ENCODE assay signal across 28 cellular contexts in genomic region chr18:24249716-24250115, GRCh38.
DNase-seq lines count a peak whose midpoint lies in the region; ATAC-seq, FAIRE-seq and TF ChIP-seq lines count a peak whose summit lies in the region.
"Had no signal": no experiment of that assay in that cellular context is flagged by ENCODE, and none has a peak within 500 bp of the region (broad histone marks: within the 10 kb centered on the region; RNA-seq: fewer than 3 reads in every experiment).

No MANE protein-coding gene starts in this region.

- TF ChIP-seq POLR2A in H1 (IDR thresholded peaks at IDR 0.05; ENCODE audit: control extremely low read depth in 1 of 2, low read depth in 2 of 2, low read length in 2 of 2) (no peak), gastrocnemius medialis (IDR thresholded peaks at IDR 0.05) (no peak)

- H2BK120ac ChIP-seq in H1 (replicated peaks; ENCODE audit: low read depth, low read length) = no peak overlapping the region
- H2BK120ac ChIP-seq in trophoblast cell (ENCODE audit: insufficient read depth, low read length, poor library complexity) = no peak overlapping the region

- no peak overlapping the region for H3K9ac ChIP-seq in H1 (replicated peaks in 1 of 4; ENCODE audit: extremely low read depth in 1 of 4, low read depth in 3 of 4, low read length in 3 of 4)
- H3K9ac ChIP-seq in trophoblast cell (ENCODE audit: low read length) = no peak overlapping the region
- no peak overlapping the region for H3K9ac ChIP-seq in kidney (ENCODE audit: low read length in 2 of 2)
- H3K9ac ChIP-seq: BLaER1 had no signal

- no peak overlapping the region for H2BK20ac ChIP-seq in H1 (ENCODE audit: low read length)

- no peak for DNase-seq in H1 (ENCODE audit: low read depth in 1 of 2, low spot score in 2 of 2)
- DNase-seq in left lobe of liver (ENCODE audit: low spot score) = no peak
- no peak for DNase-seq in trophoblast cell
- peak; percentile 34 to 59 for DNase-seq in gastrocnemius medialis
- no peak for DNase-seq in kidney
- DNase-seq in NCI-H510A (lab: John Stamatoyannopoulos, UW) = no peak
- DNase-seq: 8988T; ACHN; BE2C; C1 segment of cervical spinal cord; CD4-positive, alpha-beta memory T cell; CD4-positive, CD25-positive, alpha-beta regulatory T cell; CD8-positive, alpha-beta memory T cell; COR-L47; DMS 273 treated with DMSO at 0.1 percent for 48 hours; DMS153; DMS53; DMS79; DND-41; EL; GDM1 had no signal

- no peak for TF ChIP-seq EP300 in H1 (IDR thresholded peaks at IDR 0.05; ENCODE audit: borderline replicate concordance in 1 of 2, low read depth in 2 of 2, low read length in 2 of 2)

- H2BK12ac ChIP-seq in H1 (ENCODE audit: low read depth, low read length) (no peak overlapping the region), trophoblast cell (ENCODE audit: low read length) (no peak overlapping the region)

- H4K12ac ChIP-seq in trophoblast cell (ENCODE audit: low read depth, low read length) = no peak overlapping the region

- H4K8ac ChIP-seq in H1 (ENCODE audit: extremely low read depth, insufficient read depth, low read length) (no peak overlapping the region), trophoblast cell (ENCODE audit: low read depth, low read length) (no peak overlapping the region)

- H2AFZ ChIP-seq in H1 (ENCODE audit: low read length) = no peak overlapping the region
- no peak overlapping the region for H2AFZ ChIP-seq in trophoblast cell (ENCODE audit: insufficient read depth, low read length, poor library complexity)

- FAIRE-seq in H1 (lab: Jason Lieb, UNC) (no peak), kidney (lab: Jason Lieb, UNC) (no peak)
- FAIRE-seq: A204.1, GM12878, GM12892, GM18507, GM19239 had no signal

- no peak overlapping the region for H3K56ac ChIP-seq in H1 (replicated peaks; ENCODE audit: insufficient read length, low read depth, low read length)

- POLR2A ChIA-PET in H1 (lab: Charles Lee; ENCODE audit: partially characterized antibody) = no interaction called here

- peaks cover 2 to 66% of the 10 kb centered on the region in 2 experiments; a peak in 3 of 4 replicates for H3K79me2 ChIP-seq in H1 (ENCODE audit: control insufficient read depth in 1 of 2, insufficient read depth in 2 of 2, low read length in 2 of 2)
- H3K79me2 ChIP-seq in trophoblast cell (ENCODE audit: control insufficient read depth, insufficient read depth, low read length, poor library complexity) = no peaks in the 10 kb centered on the region

- H3K27me3 ChIP-seq in H1 (replicated peaks in 1 of 4; ENCODE audit: control insufficient read depth in 3 of 4, extremely low read depth in 1 of 4, insufficient read depth in 3 of 4, low read length in 3 of 4) (no peaks in the 10 kb centered on the region), trophoblast cell (ENCODE audit: insufficient read depth, low read length) (no peaks in the 10 kb centered on the region), gastrocnemius medialis (no peaks in the 10 kb centered on the region)
- H3K27me3 ChIP-seq: BE2C, BLaER1 had no signal

- H3K4me1 ChIP-seq in H1 (replicated peaks in 1 of 4; ENCODE audit: control insufficient read depth in 3 of 4, insufficient read depth in 4 of 4, low read length in 3 of 4) = peaks cover 0 to 13% (median 5%) of the 10 kb centered on the region in 4 experiments; a peak in 5 of 7 replicates
- peaks cover 6% of the 10 kb centered on the region in 2 experiments for H3K4me1 ChIP-seq in trophoblast cell (ENCODE audit: control insufficient read depth in 1 of 2, insufficient read depth in 2 of 2, low read length in 2 of 2)
- H3K4me1 ChIP-seq in gastrocnemius medialis = peaks cover 57% of the 10 kb centered on the region in 2 donors
- H3K4me1 ChIP-seq in kidney (ENCODE audit: control insufficient read depth in 1 of 2, insufficient read depth in 1 of 2, low read depth in 1 of 2, low read length in 2 of 2) = peaks cover 0 to 2% of the 10 kb centered on the region in 2 donors
- H3K4me1 ChIP-seq: BE2C, BLaER1 had no signal

- no peaks in the 10 kb centered on the region; a peak in 1 of 8 replicates for H3K36me3 ChIP-seq in H1 (ENCODE audit: control insufficient read depth in 2 of 4, insufficient read depth in 4 of 4, low read length in 3 of 4)
- no peaks in the 10 kb centered on the region for H3K36me3 ChIP-seq in trophoblast cell (ENCODE audit: control insufficient read depth in 1 of 2, insufficient read depth in 2 of 2, low read length in 2 of 2)
- H3K36me3 ChIP-seq in gastrocnemius medialis = no peaks in the 10 kb centered on the region
- H3K36me3 ChIP-seq in kidney (ENCODE audit: control insufficient read depth in 1 of 2, insufficient read depth in 2 of 2, low read length in 2 of 2) = no peaks in the 10 kb centered on the region
- H3K36me3 ChIP-seq: BE2C had no signal

- peak overlapping the region; percentile 19 for H4K91ac ChIP-seq in H1 (replicated peaks; ENCODE audit: insufficient read length, low read length)
- no peak overlapping the region for H4K91ac ChIP-seq in trophoblast cell (ENCODE audit: low read depth, low read length)

- no peaks in the 10 kb centered on the region for H4K20me1 ChIP-seq in H1 (replicated peaks in 1 of 2; ENCODE audit: control insufficient read depth in 1 of 2, insufficient read depth in 2 of 2, low read length in 2 of 2)
- H4K20me1 ChIP-seq: BLaER1 had no signal

- H2BK15ac ChIP-seq in H1 (ENCODE audit: low read length) = no peak overlapping the region

- no peak for TF ChIP-seq RAD21 in H1 (IDR thresholded peaks at IDR 0.05 in 1 of 2, conservative IDR thresholded peaks at IDR 0.05 in 1 of 2; ENCODE audit: low read depth in 2 of 2, low read length in 2 of 2)

- H3K18ac ChIP-seq in H1 (ENCODE audit: extremely low read depth, low read length) (no peak overlapping the region), trophoblast cell (ENCODE audit: low read length) (peak overlapping the region; percentile 23)

- WGBS in H1 (ENCODE audit: extremely low coverage in 1 of 2, insufficient coverage in 1 of 2, insufficient read length in 1 of 2, insufficient replicate concordance in 2 of 2, low coverage in 1 of 2, low lambda C conversion rate in 2 of 2, missing lambda C conversion rate in 1 of 2), 2 experiments = 95% methylated on average over 6 of the region's 6 CpGs; no CpG with 5 or more reads in 1 of the 2 experiments
- WGBS in trophoblast cell (ENCODE audit: extremely low coverage, insufficient coverage, insufficient read length) = no CpG with 5 or more reads among the region's 6 CpGs

- no peak overlapping the region for H4K5ac ChIP-seq in H1 (ENCODE audit: insufficient read length, low read depth, low read length)

- H3K27ac ChIP-seq in H1 (ENCODE audit: low read depth, low read length) = no peak overlapping the region
- H3K27ac ChIP-seq in trophoblast cell (ENCODE audit: low read depth, low read length) = no peak overlapping the region
- peak overlapping the region in 2 of 4 donors; percentile 12 to 40 for H3K27ac ChIP-seq in gastrocnemius medialis
- H3K27ac ChIP-seq in kidney (ENCODE audit: low read depth in 2 of 2, low read length in 2 of 2) = peak overlapping the region in 1 of 2 donors; percentile 43
- H3K27ac ChIP-seq: BLaER1 had no signal

- H3K23me2 ChIP-seq in H1 (ENCODE audit: low read depth, low read length) = no peaks in the 10 kb centered on the region

- no peak overlapping the region for H3K14ac ChIP-seq in H1 (ENCODE audit: insufficient read length)
- peak overlapping the region; percentile 54 for H3K14ac ChIP-seq in trophoblast cell (ENCODE audit: low read length)

- peak overlapping the region; percentile 61; the same call in 1 of the 2 replicates for H2BK5ac ChIP-seq in H1 (ENCODE audit: low read depth, low read length)
- H2BK5ac ChIP-seq in trophoblast cell (ENCODE audit: low read depth, low read length, poor library complexity) = no peak overlapping the region

- intact Hi-C loops in gastrocnemius medialis (cut with DNase I; ENCODE audit: low total_unique reads) = no loop called here
- intact Hi-C loops in kidney (cut with DNase I) = no loop called here

- no peak overlapping the region for H3K4ac ChIP-seq in H1 (replicated peaks; ENCODE audit: insufficient read length, low read depth, low read length)
- H3K4ac ChIP-seq in trophoblast cell (ENCODE audit: low read depth, low read length) = peak overlapping the region; percentile 25

- ATAC-seq in left lobe of liver (peak; percentile 72), gastrocnemius medialis (peak; percentile 75 to 93), GM19035 (IDR thresholded peaks at IDR 0.05; ENCODE audit: unreplicated experiment) (no peak)
- ATAC-seq: GM12878 had no signal

- H3K4me3 ChIP-seq in H1 (ENCODE audit: extremely low read depth in 1 of 4, insufficient read depth in 2 of 4, low read depth in 3 of 4, low read length in 4 of 4) = no peak overlapping the region
- H3K4me3 ChIP-seq in trophoblast cell (ENCODE audit: low read depth, low read length) = no peak overlapping the region
- H3K4me3 ChIP-seq in gastrocnemius medialis = no peak overlapping the region
- H3K4me3 ChIP-seq in kidney (ENCODE audit: low read length in 2 of 2) = no peak overlapping the region
- H3K4me3 ChIP-seq: BLaER1, GM12878 had no signal

- CTCF ChIA-PET in H1 (lab: Charles Lee; ENCODE audit: partially characterized antibody) = no interaction called here

- no peak overlapping the region for H3K23ac ChIP-seq in H1 (ENCODE audit: insufficient read length)
- H3K23ac ChIP-seq in trophoblast cell (ENCODE audit: low read length) = no peak overlapping the region

- H3K4me2 ChIP-seq in H1 (ENCODE audit: insufficient read depth in 1 of 2, low read depth in 2 of 2, low read length in 2 of 2) (no peak overlapping the region), trophoblast cell (ENCODE audit: low read length) (no peak overlapping the region)
- H3K4me2 ChIP-seq: BLaER1 had no signal

- TF ChIP-seq CTCF in H1 (IDR thresholded peaks at IDR 0.05; ENCODE audit: control extremely low read depth in 1 of 3, insufficient read depth in 1 of 3, low read depth in 1 of 3, low read length in 3 of 3) (no peak), gastrocnemius medialis (IDR thresholded peaks at IDR 0.05 in 4 of 5, conservative IDR thresholded peaks at IDR 0.05 in 1 of 5) (no peak), kidney (IDR thresholded peaks at IDR 0.05; ENCODE audit: borderline replicate concordance, extremely low read depth, insufficient read depth) (no peak)

- H3K9me3 ChIP-seq in H1 (ENCODE audit: insufficient read depth in 2 of 2, low read depth in 1 of 2, low read length in 1 of 2) = no peaks in the 10 kb centered on the region
- H3K9me3 ChIP-seq in trophoblast cell (ENCODE audit: insufficient read depth, low read depth, low read length) = no peaks in the 10 kb centered on the region
- no peaks in the 10 kb centered on the region for H3K9me3 ChIP-seq in gastrocnemius medialis
- H3K9me3 ChIP-seq in kidney (ENCODE audit: control insufficient read depth in 1 of 2, low read length in 2 of 2) = no peaks in the 10 kb centered on the region
- H3K9me3 ChIP-seq: BE2C, BLaER1 had no signal

- in situ Hi-C loops in gastrocnemius medialis (cut with MboI; ENCODE audit: low sequenced_read_pairs in 4 of 4) = no loop called here

- H3K79me1 ChIP-seq in H1 (ENCODE audit: low read depth, low read length) (peaks cover 10% of the 10 kb centered on the region), trophoblast cell (ENCODE audit: low read length) (no peaks in the 10 kb centered on the region)

- H2AK5ac ChIP-seq in H1 (ENCODE audit: low read depth, low read length) = no peak overlapping the region
- no peak overlapping the region for H2AK5ac ChIP-seq in trophoblast cell (ENCODE audit: low read length)

TF ChIP-seq in H1, 55 proteins besides CTCF, POLR2A, EP300 and RAD21 (continues in another document):
- TF ChIP-seq FOSL1 (IDR thresholded peaks at IDR 0.05; ENCODE audit: insufficient read depth, low read depth, low read length) = no peak

Comparison
In these comparisons a context has a peak if more than half of its experiments do, and no peak if none do; other contexts are left out.
1. DNase-seq: peak in gastrocnemius medialis (2 of 2); none in H1 (0 of 2), left lobe of liver (single experiment), trophoblast cell (0 of 2), kidney (single experiment) and NCI-H510A (single experiment).